Comparison of ENCODE assay signal across 1 cellular context in genomic region chr9:123929870-123930831, GRCh38.
TF ChIP-seq lines count a peak whose summit lies in the region.

TSS of gene DENND1A (minus strand) at chr9:123930126. CDS start at chr9:123929905, 221 bp downstream.

TF ChIP-seq in HepG2, 621 proteins besides CTCF, POLR2A, EP300 and RAD21 (continued from another document and continues in another):
- TF ChIP-seq REST (IDR thresholded peaks at IDR 0.05; ENCODE audit: borderline replicate concordance in 1 of 2, low read depth in 1 of 2, low read length in 2 of 2) (no peak), ZNF672 (CRISPR knock-in tag; IDR thresholded peaks at IDR 0.05) (no peak), HNRNPL (IDR thresholded peaks at IDR 0.05; ENCODE audit: low read depth, low read length) (no peak), ZNF761 (CRISPR knock-in tag; conservative IDR thresholded peaks at IDR 0.05) (no peak), RCOR2 (CRISPR knock-in tag; IDR thresholded peaks at IDR 0.05) (no peak), ZBTB7B (CRISPR knock-in tag; IDR thresholded peaks at IDR 0.05) (peak; percentile 35; the same call in 1 of the 2 replicates), ZFP36 (IDR thresholded peaks at IDR 0.05; ENCODE audit: borderline replicate concordance, low read depth, low read length, partially characterized antibody) (no peak), ATF5 (CRISPR knock-in tag; IDR thresholded peaks at IDR 0.05; ENCODE audit: low read depth) (no peak), ZMYM4 (CRISPR knock-in tag; IDR thresholded peaks at IDR 0.05) (no peak), HHEX (CRISPR knock-in tag; IDR thresholded peaks at IDR 0.05) (no peak), FOXA1 (IDR thresholded peaks at IDR 0.05) (no peak), FOXA1 (CRISPR knock-in tag; IDR thresholded peaks at IDR 0.05) (no peak), RELA (CRISPR knock-in tag; IDR thresholded peaks at IDR 0.05) (no peak), ZIK1 (CRISPR knock-in tag; IDR thresholded peaks at IDR 0.05; ENCODE audit: borderline replicate concordance, low read depth) (peak; percentile 82), AHDC1 (CRISPR knock-in tag; IDR thresholded peaks at IDR 0.05; ENCODE audit: borderline replicate concordance) (no peak), POGZ (CRISPR knock-in tag; IDR thresholded peaks at IDR 0.05) (no peak), IKZF5 (CRISPR knock-in tag; IDR thresholded peaks at IDR 0.05) (peak; percentile 46; the same call in 1 of the 2 replicates), KLF16 (CRISPR knock-in tag; IDR thresholded peaks at IDR 0.05) (no peak; a peak in 1 of 4 replicates), GTF3A (CRISPR knock-in tag; conservative IDR thresholded peaks at IDR 0.05) (no peak), ZNF496 (CRISPR knock-in tag; IDR thresholded peaks at IDR 0.05; ENCODE audit: insufficient replicate concordance) (no peak), MAFG (CRISPR knock-in tag; IDR thresholded peaks at IDR 0.05) (no peak), FOXK2 (IDR thresholded peaks at IDR 0.05) (no peak), NFE2L2 (IDR thresholded peaks at IDR 0.05; ENCODE audit: low read length) (no peak), ZNF598 (CRISPR knock-in tag; IDR thresholded peaks at IDR 0.05; ENCODE audit: borderline replicate concordance) (no peak), ZNF446 (CRISPR knock-in tag; IDR thresholded peaks at IDR 0.05) (no peak), MEIS2 (CRISPR knock-in tag; IDR thresholded peaks at IDR 0.05) (peak; percentile 60), MXD1 (CRISPR knock-in tag; IDR thresholded peaks at IDR 0.05) (no peak; the same call in 1 of the 2 replicates), ZFP1 (CRISPR knock-in tag; IDR thresholded peaks at IDR 0.05) (no peak), HOXA3 (CRISPR knock-in tag; IDR thresholded peaks at IDR 0.05) (peak; percentile 65), TOE1 (CRISPR knock-in tag; IDR thresholded peaks at IDR 0.05) (no peak), TEAD3 (CRISPR knock-in tag; optimal IDR thresholded peaks at IDR 0.05; ENCODE audit: borderline replicate concordance) (no peak), ZNF660 (CRISPR knock-in tag; IDR thresholded peaks at IDR 0.05; ENCODE audit: borderline replicate concordance, low read depth) (no peak), IRF9 (CRISPR knock-in tag; IDR thresholded peaks at IDR 0.05; ENCODE audit: borderline replicate concordance) (0 out of 2 replicates have a peak, but pooled peaks have one; percentile 42), ESRRA (CRISPR knock-in tag; IDR thresholded peaks at IDR 0.05; ENCODE audit: low read depth) (no peak), THRA (CRISPR knock-in tag; IDR thresholded peaks at IDR 0.05; ENCODE audit: borderline replicate concordance) (no peak), SMAD1 (CRISPR knock-in tag; IDR thresholded peaks at IDR 0.05; ENCODE audit: borderline replicate concordance, low read depth) (no peak), NR2F6 (IDR thresholded peaks at IDR 0.05) (no peak), NR2F6 (CRISPR knock-in tag; IDR thresholded peaks at IDR 0.05) (no peak), ZNF556 (CRISPR knock-in tag; IDR thresholded peaks at IDR 0.05; ENCODE audit: borderline replicate concordance) (0 out of 2 replicates have a peak, but pooled peaks have one; percentile 6), CENPT (CRISPR knock-in tag; IDR thresholded peaks at IDR 0.05; ENCODE audit: low read depth) (no peak), ZNF652 (CRISPR knock-in tag; IDR thresholded peaks at IDR 0.05; ENCODE audit: borderline replicate concordance, low read depth) (peak; percentile 78), EED (CRISPR knock-in tag; IDR thresholded peaks at IDR 0.05) (no peak), CREB3 (CRISPR knock-in tag; IDR thresholded peaks at IDR 0.05) (no peak), ZNF225 (CRISPR knock-in tag; IDR thresholded peaks at IDR 0.05) (no peak; the same call in 1 of the 2 replicates), ZNF512 (CRISPR knock-in tag; IDR thresholded peaks at IDR 0.05) (no peak), JUND (CRISPR knock-in tag; IDR thresholded peaks at IDR 0.05) (no peak), NFYB (CRISPR knock-in tag; IDR thresholded peaks at IDR 0.05) (no peak), ZNF562 (CRISPR knock-in tag; IDR thresholded peaks at IDR 0.05; ENCODE audit: borderline replicate concordance) (no peak), ZNF564 (CRISPR knock-in tag; IDR thresholded peaks at IDR 0.05) (no peak), RNF2 (conservative IDR thresholded peaks at IDR 0.05; ENCODE audit: low read depth) (0 out of 2 replicates have a peak, but pooled peaks have one; percentile 37), HOXA7 (CRISPR knock-in tag; IDR thresholded peaks at IDR 0.05) (no peak), ZNF234 (CRISPR knock-in tag; conservative IDR thresholded peaks at IDR 0.05) (no peak), EZH2 (conservative IDR thresholded peaks at IDR 0.05; ENCODE audit: low read depth, low read length) (no peak), ZKSCAN1 (IDR thresholded peaks at IDR 0.05; ENCODE audit: low read length) (no peak), ZNF768 (CRISPR knock-in tag; IDR thresholded peaks at IDR 0.05) (no peak), ZNF616 (CRISPR knock-in tag; IDR thresholded peaks at IDR 0.05; ENCODE audit: low read depth) (peak; percentile 51; the same call in 1 of the 2 replicates), FOSL1 (CRISPR knock-in tag; IDR thresholded peaks at IDR 0.05; ENCODE audit: borderline replicate concordance) (no peak), ZNF432 (CRISPR knock-in tag; IDR thresholded peaks at IDR 0.05; ENCODE audit: borderline replicate concordance) (no peak), MLLT10 (CRISPR knock-in tag; IDR thresholded peaks at IDR 0.05) (no peak)
